8 cellular contexts compared by ENCODE assay signal in genomic region chr7:123682690-123683089, GRCh38. TPM values are rescaled to one million over a fixed set of nuclear protein-coding genes. Genes with fewer than 3 reads are reported as not detected.
DNase-seq lines count a peak whose midpoint lies in the region; ATAC-seq and TF ChIP-seq lines count a peak whose summit lies in the region.

No MANE protein-coding gene starts in this region.

- TF ChIP-seq CTCF in Caco-2 (IDR thresholded peaks at IDR 0.05; ENCODE audit: insufficient read depth in 1 of 2, low read depth in 1 of 2, low read length in 1 of 2, severe bottlenecking in 1 of 2, unreplicated experiment in 1 of 2) (peak; percentile 47 to 61), fibroblast of villous mesenchyme (IDR thresholded peaks at IDR 0.05; ENCODE audit: insufficient read depth, low read depth, low read length) (peak; percentile 59)

- no TSS peak for BruUV-seq in Caco-2 (replicated peaks; lab: Mats Ljungman, UMichigan)

- peak; percentile 73 for ATAC-seq in GM19395 (IDR thresholded peaks at IDR 0.05; ENCODE audit: unreplicated experiment)

- H3K4me3 ChIP-seq in Caco-2 (ENCODE audit: low read depth, low read length) (no peak overlapping the region), SK-N-MC (0 out of 2 replicates have a peak overlapping the region, but pooled peaks have one; percentile 1), fibroblast of villous mesenchyme (ENCODE audit: low read depth, low read length) (no peak overlapping the region)
- no peak overlapping the region for H3K4me3 ChIP-seq in Jurkat, Clone E6-1 (ENCODE audit: low read length)

- DNase-seq in Caco-2, result peak in 1 of 2 experiments; percentile 54
- DNase-seq in Jurkat, Clone E6-1 (ENCODE audit: low read depth, low spot score), result peak; percentile 60
- peak; percentile 35 for DNase-seq in SK-N-MC (ENCODE audit: low read depth, low spot score)
- peak; percentile 76 for DNase-seq in fibroblast of villous mesenchyme (ENCODE audit: low read depth)
- peak; percentile 67 for DNase-seq in pons (ENCODE audit: low spot score)
- DNase-seq in activated T-cell treated with anti-CD3 and anti-CD28 coated beads for 4 hours, result no peak
- DNase-seq in stimulated activated CD4-positive, alpha-beta T cell treated with anti-CD3 and anti-CD28 coated beads, Interleukin-4, amount 100 ng/mL, for 24 hours, result no peak

- H3K27me3 Mint-ChIP-seq in Caco-2 (ENCODE audit: insufficient read depth, unreplicated experiment), result no peaks in the 10 kb centered on the region

- intact Hi-C loops in Caco-2 (cut with micrococcal nuclease; ENCODE audit: unreplicated experiment), result loop anchor here (1.0 to 5.0 kb wide), 8 partner anchors 19 to 235 kb away; partner anchors contain the start of gene WASL

- H3K27ac Mint-ChIP-seq in Caco-2 (ENCODE audit: unreplicated experiment), result no peak overlapping the region

- CTCF ChIA-PET in Caco-2 (lab: Charles Lee), result interaction anchor here (0.6 to 1.0 kb wide), 10 partner anchors 16 to 194 kb away, joined by 3 to 13 read pairs (median 4); partner anchors contain the start of gene WASL

- H3K9me3 Mint-ChIP-seq in Caco-2 (ENCODE audit: unreplicated experiment), result no peaks in the 10 kb centered on the region

- no peaks in the 10 kb centered on the region for H3K27me3 ChIP-seq in Caco-2 (replicated peaks; ENCODE audit: control insufficient read depth, insufficient read depth, low read length)

- H3K27ac ChIP-seq in SK-N-MC, result peak overlapping the region; percentile 52; the same call in 1 of the 2 replicates

- no peaks in the 10 kb centered on the region for H3K4me1 Mint-ChIP-seq in Caco-2 (ENCODE audit: low read depth, unreplicated experiment)

- H3K36me3 ChIP-seq in Caco-2 (ENCODE audit: control insufficient read depth, insufficient read depth, low read length) (peaks cover 2% of the 10 kb centered on the region), SK-N-MC (ENCODE audit: insufficient read depth, low read length) (peaks cover 39% of the 10 kb centered on the region)

- H3K9me3 ChIP-seq in Caco-2 (no peaks in the 10 kb centered on the region), SK-N-MC (ENCODE audit: low read depth, low read length) (no peaks in the 10 kb centered on the region)

- POLR2A ChIA-PET in Caco-2 (lab: Charles Lee), result interaction anchor here (1.0 kb wide), 1 partner anchor 66 kb away, joined by 3 read pairs; the partner anchor contains the start of gene WASL

- peaks cover 30% of the 10 kb centered on the region for H3K36me3 Mint-ChIP-seq in Caco-2 (ENCODE audit: insufficient read depth, unreplicated experiment)

- H3K9ac ChIP-seq in SK-N-MC (ENCODE audit: insufficient read length), result no peak overlapping the region

- no peak overlapping the region for H3K4me3 Mint-ChIP-seq in Caco-2 (ENCODE audit: unreplicated experiment)

- peaks cover 19% of the 10 kb centered on the region for H3K4me1 ChIP-seq in Caco-2

RNA-seq across cellular contexts. Expression of gene LMOD2, which starts 27.0 kb away (rescaled TPM):
- total RNA-seq in Caco-2 (2022), result not detected in 2 replicates
- not detected for polyA plus RNA-seq in Jurkat, Clone E6-1 (2012; ENCODE audit: insufficient read depth, insufficient read length)
- total RNA-seq in fibroblast of villous mesenchyme, result not detected in 2 replicates

Comparison
In these comparisons a context has a peak if more than half of its experiments do, and no peak if none do; other contexts are left out.
1. DNase-seq: peak in Jurkat, Clone E6-1 (single experiment), SK-N-MC (single experiment), fibroblast of villous mesenchyme (single experiment) and pons (single experiment); none in activated T-cell treated with anti-CD3 and anti-CD28 coated beads for 4 hours (single experiment) and stimulated activated CD4-positive, alpha-beta T cell treated with anti-CD3 and anti-CD28 coated beads, Interleukin-4, amount 100 ng/mL, for 24 hours (single experiment).